In genomic region chr4:112942077-112942476, GRCh38 we compare ENCODE assay signal across 24 cellular contexts.
DNase-seq lines count a peak whose midpoint lies in the region; ATAC-seq and TF ChIP-seq lines count a peak whose summit lies in the region.
"Had no signal": no experiment of that assay in that cellular context is flagged by ENCODE, and none has a peak within 500 bp of the region (broad histone marks: within the 10 kb centered on the region; RNA-seq: fewer than 3 reads in every experiment).

No MANE protein-coding gene starts in this region.

- intact Hi-C loops in A673 (cut with micrococcal nuclease; ENCODE audit: unreplicated experiment): loop anchor here (2.0 kb wide), 1 partner anchor 153 kb away; no protein-coding TSS in a partner anchor

- H3K4me3 ChIP-seq in A673 (ENCODE audit: low read depth, low read length, poor library complexity, severe bottlenecking): no peak overlapping the region
- H3K4me3 ChIP-seq in fibroblast of pulmonary artery (replicated peaks; ENCODE audit: low read depth, low read length): no peak overlapping the region
- H3K4me3 ChIP-seq: GM12878, sigmoid colon had no signal

- no TSS peak for BruUV-seq in A673 (replicated peaks; lab: Mats Ljungman, UMichigan)

- peaks cover 24% of the 10 kb centered on the region for H3K4me1 ChIP-seq in A673 (ENCODE audit: insufficient read depth, low read length, poor library complexity, severe bottlenecking)

- DNase-seq in A673 (ENCODE audit: low spot score) (peak; percentile 45), GM13977 (ENCODE audit: low spot score) (no peak), NCI-H748 treated with DMSO at 0.1 percent for 48 hours (lab: John Stamatoyannopoulos, UW) (peak; percentile 51), fibroblast of pulmonary artery (ENCODE audit: low read depth) (no peak), GM10266 (ENCODE audit: extremely low spot score) (no peak), NCI-H774 (lab: John Stamatoyannopoulos, UW) (no peak)
- DNase-seq: activated CD4-positive, alpha-beta T cell treated with anti-CD3 and anti-CD28 coated beads for 4 hours; activated naive CD4-positive, alpha-beta T cell treated with anti-CD3 and anti-CD28 coated beads, Interleukin-2, amount 10 ng/mL, durations not matched to agents 7 days and 5 days; activated T-cell treated with anti-CD3 and anti-CD28 coated beads, Interleukin-2, amount 50 U/mL, for 48 hours; caudate nucleus; CD8-positive, alpha-beta T cell; foreskin fibroblast; left ventricle myocardium superior; NCI-H1092 treated with DMSO at 0.1 percent for 48 hours; NCI-H2107; NCI-H526; nephron progenitor cell; SIG-M5; sigmoid colon had no signal

- no peak for ATAC-seq in GM21447 (IDR thresholded peaks at IDR 0.05; ENCODE audit: unreplicated experiment)
- ATAC-seq: CD8-positive, alpha-beta T cell; GM12878; HepG2; left ventricle myocardium superior had no signal

- peak; percentile 59 for TF ChIP-seq CTCF in A673 (conservative IDR thresholded peaks at IDR 0.05; ENCODE audit: low read depth, low read length)
- TF ChIP-seq CTCF in GM13977 (IDR thresholded peaks at IDR 0.05; ENCODE audit: extremely low read depth, insufficient read depth, missing control alignments): peak; percentile 2
- peak; percentile 3 for TF ChIP-seq CTCF in fibroblast of pulmonary artery (IDR thresholded peaks at IDR 0.05; ENCODE audit: low read length, missing control alignments)
- TF ChIP-seq CTCF in GM10266 (IDR thresholded peaks at IDR 0.05; ENCODE audit: control insufficient read depth, insufficient read depth, low read depth, missing control alignments): no peak

- CTCF ChIA-PET in A673 (lab: Charles Lee): interaction anchor here (0.5 to 1.5 kb wide), 2 partner anchors 129 to 177 kb away, joined by 3 to 5 read pairs; no protein-coding TSS in a partner anchor

- no peak overlapping the region for H3K27ac ChIP-seq in A673 (ENCODE audit: low read depth, low read length, poor library complexity, severe bottlenecking)
- H3K27ac ChIP-seq: epithelial cell of prostate, HL-60, sigmoid colon had no signal

- POLR2A ChIA-PET in A673 (lab: Charles Lee; ENCODE audit: low non-redundant PET): no interaction called here

- H3K9me3 ChIP-seq in A673 (ENCODE audit: low read depth, low read length, poor library complexity, severe bottlenecking): no peaks in the 10 kb centered on the region
- H3K9me3 ChIP-seq: sigmoid colon had no signal

- H3K27me3 ChIP-seq in A673 (replicated peaks; ENCODE audit: insufficient read depth, low read depth, low read length, poor library complexity): no peaks in the 10 kb centered on the region
- H3K27me3 ChIP-seq: sigmoid colon had no signal

- H3K36me3 ChIP-seq in A673 (ENCODE audit: insufficient read depth, low read length, poor library complexity, severe bottlenecking): no peaks in the 10 kb centered on the region
- H3K36me3 ChIP-seq: sigmoid colon had no signal

- in situ Hi-C loops in GM13977 (cut with MboI; ENCODE audit: low pct_unique_long_range_greater_than_20kb, low sequenced_read_pairs, unreplicated experiment): no loop called here

Comparison
In these comparisons a context has a peak if more than half of its experiments do, and no peak if none do; other contexts are left out.
1. DNase-seq: peak in A673 (single experiment) and NCI-H748 treated with DMSO at 0.1 percent for 48 hours (single experiment); none in GM13977 (single experiment), fibroblast of pulmonary artery (single experiment), GM10266 (single experiment) and NCI-H774 (single experiment).